2 cellular contexts compared by ENCODE assay signal in the genomic region with DNA sequence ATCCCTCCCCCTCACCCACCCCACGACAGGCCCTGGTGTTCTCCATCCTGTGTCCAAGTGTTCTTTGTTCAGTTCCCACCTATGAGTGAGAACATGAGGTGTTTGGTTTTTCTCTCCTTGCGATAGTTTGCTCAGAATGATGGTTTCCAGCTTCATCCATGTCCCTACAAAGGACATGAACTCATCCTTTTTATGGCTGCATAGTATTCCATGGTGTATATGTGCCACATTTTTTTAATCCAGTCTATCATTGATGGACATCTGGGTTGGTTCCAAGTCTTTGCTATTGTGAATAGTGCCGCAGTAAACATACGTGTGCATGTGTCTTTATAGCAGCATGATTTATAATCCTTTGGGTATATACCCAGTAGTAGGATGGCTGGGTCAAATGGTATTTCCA. TPM values are rescaled to one million over a fixed set of nuclear protein-coding genes. Genes with fewer than 3 reads are reported as not detected.
"Had no signal": no experiment of that assay in that cellular context is flagged by ENCODE, and none has a peak within 500 bp of the region (broad histone marks: within the 10 kb centered on the region; RNA-seq: fewer than 3 reads in every experiment).

No MANE protein-coding gene starts in this region.

RNA-seq across cellular contexts. Expression of a gene that starts 16.2 kb away (rescaled TPM):
- total RNA-seq: G401 had no signal

RNA-seq across cellular contexts. Expression of a gene that starts 35.6 kb away (rescaled TPM):
- total RNA-seq: G401, GM12878 had no signal
- polyA plus RNA-seq: GM12878 had no signal
